In the genomic region with DNA sequence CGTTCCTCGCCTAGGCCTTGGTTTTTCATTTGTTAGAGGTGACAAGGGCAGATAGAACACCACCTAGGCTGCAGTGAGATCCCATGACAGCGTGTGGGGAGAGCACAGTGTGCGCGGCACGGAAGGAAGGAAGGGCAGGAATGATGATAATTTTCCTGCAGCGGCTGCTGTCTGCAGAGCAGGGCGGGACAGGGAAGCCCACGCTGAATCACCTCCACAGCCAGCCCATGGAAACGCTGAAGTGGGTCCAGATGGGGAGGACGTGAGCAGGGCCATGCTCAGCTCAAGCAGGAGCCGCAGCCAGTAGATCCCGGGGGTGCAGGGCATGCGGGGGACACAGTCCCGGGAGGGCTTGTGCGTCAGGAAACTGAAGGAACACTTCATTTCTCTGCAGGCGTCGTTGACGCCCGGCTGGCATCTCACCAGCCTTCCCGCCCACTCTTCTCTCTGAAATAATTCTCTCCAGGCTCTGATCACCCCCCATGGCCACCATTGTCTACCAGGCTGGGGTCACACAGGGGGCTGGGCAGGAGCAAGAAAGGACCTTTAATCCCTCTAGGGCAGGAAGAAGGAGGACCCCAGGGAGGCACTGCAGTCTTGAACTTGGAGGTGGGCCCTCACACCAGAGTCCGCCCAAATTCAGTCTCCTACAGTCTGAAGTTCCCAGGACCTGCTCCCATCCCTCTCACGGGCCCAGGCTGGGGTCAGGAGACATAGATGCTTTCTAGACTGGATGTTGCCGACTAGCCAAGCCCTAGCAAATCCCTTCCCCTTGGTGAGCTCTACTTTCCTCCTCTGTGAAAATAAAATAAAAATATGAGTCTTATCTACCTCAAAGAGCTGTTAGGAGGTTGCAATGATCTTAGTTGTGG, we compare ENCODE assay signal across 14 cellular contexts. TPM values are rescaled to one million over a fixed set of nuclear protein-coding genes. Genes with fewer than 3 reads are reported as not detected.
DNase-seq lines count a peak whose midpoint lies in the region; ATAC-seq, FAIRE-seq and TF ChIP-seq lines count a peak whose summit lies in the region.
"Had no signal": no experiment of that assay in that cellular context is flagged by ENCODE, and none has a peak within 500 bp of the region (broad histone marks: within the 10 kb centered on the region; RNA-seq: fewer than 3 reads in every experiment).

No MANE protein-coding gene starts in this region.

- 70 to 89% (median 76%) methylated on average over 22 to 24 of the region's 24 CpGs for WGBS in small intestine, 3 donors

- no peak overlapping the region for H3K4me3 ChIP-seq in AG09309 (ENCODE audit: control insufficient read depth, low read depth, low read length)
- no peak overlapping the region for H3K4me3 ChIP-seq in astrocyte (ENCODE audit: insufficient read depth, low read depth, low read length)
- no peak overlapping the region for H3K4me3 ChIP-seq in small intestine (ENCODE audit: low read depth in 1 of 2, low read length in 2 of 2)

- no peak overlapping the region for H3K9ac ChIP-seq in astrocyte (ENCODE audit: low read length)

- H3K4me1 ChIP-seq in astrocyte (ENCODE audit: insufficient read depth, low read length) (peaks cover 61% of the 10 kb centered on the region), small intestine (ENCODE audit: control insufficient read depth in 2 of 2, insufficient read depth in 1 of 2, low read depth in 1 of 2, low read length in 1 of 2) (peaks cover 6 to 11% of the 10 kb centered on the region in 2 donors)

- peaks cover 33% of the 10 kb centered on the region for H3K4me1 Mint-ChIP-seq in astrocyte (ENCODE audit: low read depth, unreplicated experiment)

- no peaks in the 10 kb centered on the region for H3K79me2 ChIP-seq in astrocyte (ENCODE audit: insufficient read depth, low read length)

- H3K27ac Mint-ChIP-seq in astrocyte (ENCODE audit: unreplicated experiment) = no peak overlapping the region
- H3K27ac Mint-ChIP-seq: B cell had no signal

- no peak for FAIRE-seq in astrocyte (lab: Jason Lieb, UNC)
- FAIRE-seq in small intestine (lab: Jason Lieb, UNC) = no peak

- intact Hi-C loops in Right ventricle myocardium superior (cut with DNase I) = no loop called here

- H3K9me3 ChIP-seq in astrocyte (ENCODE audit: insufficient read depth, low read depth, low read length) = no peaks in the 10 kb centered on the region
- no peaks in the 10 kb centered on the region for H3K9me3 ChIP-seq in small intestine (ENCODE audit: control insufficient read depth, low read depth)

- H3K9me3 Mint-ChIP-seq in astrocyte (ENCODE audit: unreplicated experiment) = no peaks in the 10 kb centered on the region

- H3K36me3 ChIP-seq in astrocyte (ENCODE audit: insufficient read depth, low read length) (no peaks in the 10 kb centered on the region), small intestine (ENCODE audit: control insufficient read depth in 2 of 2, insufficient read depth in 2 of 2, low read length in 2 of 2) (peaks cover 0 to 8% of the 10 kb centered on the region in 2 donors)

- peaks cover 39% of the 10 kb centered on the region for H3K27me3 Mint-ChIP-seq in astrocyte (ENCODE audit: low read depth, unreplicated experiment)

- H3K36me3 Mint-ChIP-seq in astrocyte (ENCODE audit: low read depth, unreplicated experiment) = no peaks in the 10 kb centered on the region

- H3K4me2 ChIP-seq in astrocyte (ENCODE audit: low read length) = peak overlapping the region; percentile 15

- DNase-seq in AG09309 (ENCODE audit: low read depth) = peak; percentile 45
- DNase-seq in astrocyte (ENCODE audit: low read depth) = peak; percentile 89
- DNase-seq in Right ventricle myocardium superior = peak; percentile 84
- DNase-seq in pulmonary artery endothelial cell (ENCODE audit: low read depth, low spot score) = peak; percentile 33
- no peak for DNase-seq in small intestine
- DNase-seq in G401 (ENCODE audit: low spot score) = no peak
- no peak for DNase-seq in SKM-1 treated with dmso at 0.1 percent for 144 hours (lab: John Stamatoyannopoulos, UW; ENCODE audit: unreplicated experiment)
- DNase-seq: activated CD4-positive, alpha-beta T cell treated with anti-CD3 and anti-CD28 coated beads for 4 hours; activated naive CD4-positive, alpha-beta T cell; NCI-H2081; stimulated activated CD4-positive, alpha-beta T cell treated with anti-CD3 and anti-CD28 coated beads, Interleukin-2, amount 100 ng/mL, for 48 hours had no signal

- peak overlapping the region; percentile 2 for H3K27ac ChIP-seq in astrocyte (ENCODE audit: low read depth, low read length)
- H3K27ac ChIP-seq in small intestine (ENCODE audit: low read depth in 1 of 2, low read length in 1 of 2) = peak overlapping the region in 1 of 2 donors; percentile 56

- H3K27me3 ChIP-seq in astrocyte (ENCODE audit: insufficient read depth, low read length) (no peaks in the 10 kb centered on the region), small intestine (ENCODE audit: control insufficient read depth in 2 of 2, insufficient read depth in 2 of 2, low read length in 2 of 2) (no peaks in the 10 kb centered on the region)

- ATAC-seq in Right ventricle myocardium superior (ENCODE audit: poor library complexity) (peak; percentile 56), GM18520 (IDR thresholded peaks at IDR 0.05; ENCODE audit: unreplicated experiment) (no peak)

- in situ Hi-C loops in G401 (cut with HindIII; ENCODE audit: low sequenced_read_pairs) = no loop called here

- peak overlapping the region; percentile 64 for H2AFZ ChIP-seq in astrocyte (ENCODE audit: low read depth, low read length)

- H4K20me1 ChIP-seq in astrocyte (ENCODE audit: insufficient read depth, low read length) = no peaks in the 10 kb centered on the region

- no peak overlapping the region for H3K4me3 Mint-ChIP-seq in astrocyte (ENCODE audit: unreplicated experiment)
- H3K4me3 Mint-ChIP-seq: B cell had no signal

- TF ChIP-seq CTCF in AG09309 (IDR thresholded peaks at IDR 0.05; ENCODE audit: control insufficient read depth, insufficient read depth, low read depth, low read length, missing control alignments) = no peak
- TF ChIP-seq CTCF in astrocyte (IDR thresholded peaks at IDR 0.05; ENCODE audit: insufficient read depth, low read depth, low read length) = no peak

RNA-seq across cellular contexts. Expression of a gene that starts 20.9 kb away (rescaled TPM):
- 40.2 and 68.9 TPM in 2 replicates for total RNA-seq in astrocyte
- total RNA-seq in Right ventricle myocardium superior = 645 TPM
- total RNA-seq in pulmonary artery endothelial cell = 11.7 and 18.5 TPM in 2 replicates
- polyA plus RNA-seq in small intestine = 10 to 100 TPM; 23.2 to 34.4 (median 26.2) TPM
- 2.7 and 3.6 TPM in 2 replicates for total RNA-seq in G401 (2014; rRNA removed; shearing (Covaris generic))

RNA-seq across cellular contexts. Expression of a gene that starts 41.5 kb away (rescaled TPM):
- total RNA-seq in astrocyte (5.5 and 9.4 TPM in 2 replicates), Right ventricle myocardium superior (4.0 TPM), pulmonary artery endothelial cell (0.25 and 0.59 TPM in 2 replicates)
- under 1 TPM; 0.27 to 0.45 (median 0.31) TPM for polyA plus RNA-seq in small intestine
- not detected in 2 replicates for total RNA-seq in G401 (2014; rRNA removed; shearing (Covaris generic))
- total RNA-seq: B cell, HT1080 had no signal

Comparison
In these comparisons a context has a peak if more than half of its experiments do, and no peak if none do; other contexts are left out.
1. DNase-seq: peak in AG09309 (single experiment), astrocyte (single experiment), Right ventricle myocardium superior (single experiment) and pulmonary artery endothelial cell (single experiment); none in small intestine (single experiment), G401 (single experiment) and SKM-1 treated with dmso at 0.1 percent for 144 hours (single experiment).